3 cellular contexts compared by ENCODE assay signal in the genomic region with DNA sequence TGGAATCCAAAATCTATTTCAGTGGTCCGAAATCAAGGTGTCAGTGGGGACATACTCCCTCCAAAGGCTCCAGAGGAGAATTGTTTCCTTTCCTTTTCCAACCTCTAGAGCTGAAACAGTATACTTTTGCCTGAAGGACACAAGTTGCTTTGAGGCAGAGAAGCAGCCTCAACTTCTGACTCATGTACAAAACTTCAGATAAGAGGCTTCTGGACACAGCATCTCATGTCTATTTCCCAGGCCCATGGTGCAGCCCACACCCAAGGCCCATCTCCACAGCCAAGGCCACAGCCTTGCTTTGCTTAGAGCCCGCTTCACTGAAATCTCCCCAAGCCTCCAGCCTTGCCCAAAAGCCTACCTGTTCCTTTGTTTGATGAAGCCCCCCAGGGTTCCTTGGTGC.
TF ChIP-seq lines count a peak whose summit lies in the region.

No MANE protein-coding gene starts in this region.

TF ChIP-seq in IMR-90, 13 proteins besides CTCF, POLR2A, EP300 and RAD21:
- TF ChIP-seq CHD1 (IDR thresholded peaks at IDR 0.05; ENCODE audit: low read depth, low read length) (no peak), RCOR1 (IDR thresholded peaks at IDR 0.05; ENCODE audit: insufficient replicate concordance, low read length) (no peak), MAFK (IDR thresholded peaks at IDR 0.05; ENCODE audit: low read depth, low read length) (no peak), FOS (IDR thresholded peaks at IDR 0.05; ENCODE audit: low read depth, low read length) (no peak), CEBPB (IDR thresholded peaks at IDR 0.05; ENCODE audit: low read depth, low read length) (no peak), MXI1 (IDR thresholded peaks at IDR 0.05; ENCODE audit: borderline replicate concordance, low read depth, low read length) (no peak), MAZ (IDR thresholded peaks at IDR 0.05; ENCODE audit: borderline replicate concordance, low read depth, low read length) (no peak), RFX5 (IDR thresholded peaks at IDR 0.05; ENCODE audit: low read depth, low read length) (no peak), SMC3 (IDR thresholded peaks at IDR 0.05; ENCODE audit: low read depth, low read length) (no peak), USF2 (IDR thresholded peaks at IDR 0.05; ENCODE audit: low read depth, low read length) (no peak), BHLHE40 (IDR thresholded peaks at IDR 0.05; ENCODE audit: low read depth, low read length) (no peak)

TF ChIP-seq in K562, 482 proteins besides CTCF, POLR2A, EP300 and RAD21:
- TF ChIP-seq FOSL1 (tag; conservative IDR thresholded peaks at IDR 0.05) (peak; percentile 79), JUND (IDR thresholded peaks at IDR 0.05; ENCODE audit: borderline replicate concordance, low read depth, low read length) (peak; percentile 68), JUND (tag; IDR thresholded peaks at IDR 0.05; ENCODE audit: borderline replicate concordance, low read depth, low read length) (peak; percentile 60; the same call in 2 of the 3 replicates), NEUROD1 (IDR thresholded peaks at IDR 0.05; ENCODE audit: borderline replicate concordance, low read depth, low read length, partially characterized antibody) (peak; percentile 11), PHF8 (IDR thresholded peaks at IDR 0.05; ENCODE audit: borderline replicate concordance, low read length) (no peak), CC2D1A (IDR thresholded peaks at IDR 0.05) (no peak)

TF ChIP-seq in GM23338, 12 proteins besides CTCF, POLR2A, EP300 and RAD21:
- TF ChIP-seq NANOG (IDR thresholded peaks at IDR 0.05; ENCODE audit: borderline replicate concordance) (no peak), JUNB (IDR thresholded peaks at IDR 0.05; ENCODE audit: unreplicated experiment) (no peak), CREB1 (CRISPR knock-in tag; IDR thresholded peaks at IDR 0.05; ENCODE audit: low read depth) (no peak), EZH2 (IDR thresholded peaks at IDR 0.05; ENCODE audit: low read depth, unreplicated experiment) (no peak), EZH2phosphoT487 (IDR thresholded peaks at IDR 0.05; ENCODE audit: unreplicated experiment) (no peak), ZNF331 (CRISPR knock-in tag; IDR thresholded peaks at IDR 0.05; ENCODE audit: low read depth) (no peak), ZNF114 (CRISPR knock-in tag; IDR thresholded peaks at IDR 0.05) (no peak), STAT1 (IDR thresholded peaks at IDR 0.05; ENCODE audit: unreplicated experiment) (no peak), POLR2AphosphoS5 (IDR thresholded peaks at IDR 0.05; ENCODE audit: low read depth) (no peak), REST (IDR thresholded peaks at IDR 0.05; ENCODE audit: unreplicated experiment) (no peak), ETS1 (IDR thresholded peaks at IDR 0.05) (no peak)
- TF ChIP-seq, protein P1, sequence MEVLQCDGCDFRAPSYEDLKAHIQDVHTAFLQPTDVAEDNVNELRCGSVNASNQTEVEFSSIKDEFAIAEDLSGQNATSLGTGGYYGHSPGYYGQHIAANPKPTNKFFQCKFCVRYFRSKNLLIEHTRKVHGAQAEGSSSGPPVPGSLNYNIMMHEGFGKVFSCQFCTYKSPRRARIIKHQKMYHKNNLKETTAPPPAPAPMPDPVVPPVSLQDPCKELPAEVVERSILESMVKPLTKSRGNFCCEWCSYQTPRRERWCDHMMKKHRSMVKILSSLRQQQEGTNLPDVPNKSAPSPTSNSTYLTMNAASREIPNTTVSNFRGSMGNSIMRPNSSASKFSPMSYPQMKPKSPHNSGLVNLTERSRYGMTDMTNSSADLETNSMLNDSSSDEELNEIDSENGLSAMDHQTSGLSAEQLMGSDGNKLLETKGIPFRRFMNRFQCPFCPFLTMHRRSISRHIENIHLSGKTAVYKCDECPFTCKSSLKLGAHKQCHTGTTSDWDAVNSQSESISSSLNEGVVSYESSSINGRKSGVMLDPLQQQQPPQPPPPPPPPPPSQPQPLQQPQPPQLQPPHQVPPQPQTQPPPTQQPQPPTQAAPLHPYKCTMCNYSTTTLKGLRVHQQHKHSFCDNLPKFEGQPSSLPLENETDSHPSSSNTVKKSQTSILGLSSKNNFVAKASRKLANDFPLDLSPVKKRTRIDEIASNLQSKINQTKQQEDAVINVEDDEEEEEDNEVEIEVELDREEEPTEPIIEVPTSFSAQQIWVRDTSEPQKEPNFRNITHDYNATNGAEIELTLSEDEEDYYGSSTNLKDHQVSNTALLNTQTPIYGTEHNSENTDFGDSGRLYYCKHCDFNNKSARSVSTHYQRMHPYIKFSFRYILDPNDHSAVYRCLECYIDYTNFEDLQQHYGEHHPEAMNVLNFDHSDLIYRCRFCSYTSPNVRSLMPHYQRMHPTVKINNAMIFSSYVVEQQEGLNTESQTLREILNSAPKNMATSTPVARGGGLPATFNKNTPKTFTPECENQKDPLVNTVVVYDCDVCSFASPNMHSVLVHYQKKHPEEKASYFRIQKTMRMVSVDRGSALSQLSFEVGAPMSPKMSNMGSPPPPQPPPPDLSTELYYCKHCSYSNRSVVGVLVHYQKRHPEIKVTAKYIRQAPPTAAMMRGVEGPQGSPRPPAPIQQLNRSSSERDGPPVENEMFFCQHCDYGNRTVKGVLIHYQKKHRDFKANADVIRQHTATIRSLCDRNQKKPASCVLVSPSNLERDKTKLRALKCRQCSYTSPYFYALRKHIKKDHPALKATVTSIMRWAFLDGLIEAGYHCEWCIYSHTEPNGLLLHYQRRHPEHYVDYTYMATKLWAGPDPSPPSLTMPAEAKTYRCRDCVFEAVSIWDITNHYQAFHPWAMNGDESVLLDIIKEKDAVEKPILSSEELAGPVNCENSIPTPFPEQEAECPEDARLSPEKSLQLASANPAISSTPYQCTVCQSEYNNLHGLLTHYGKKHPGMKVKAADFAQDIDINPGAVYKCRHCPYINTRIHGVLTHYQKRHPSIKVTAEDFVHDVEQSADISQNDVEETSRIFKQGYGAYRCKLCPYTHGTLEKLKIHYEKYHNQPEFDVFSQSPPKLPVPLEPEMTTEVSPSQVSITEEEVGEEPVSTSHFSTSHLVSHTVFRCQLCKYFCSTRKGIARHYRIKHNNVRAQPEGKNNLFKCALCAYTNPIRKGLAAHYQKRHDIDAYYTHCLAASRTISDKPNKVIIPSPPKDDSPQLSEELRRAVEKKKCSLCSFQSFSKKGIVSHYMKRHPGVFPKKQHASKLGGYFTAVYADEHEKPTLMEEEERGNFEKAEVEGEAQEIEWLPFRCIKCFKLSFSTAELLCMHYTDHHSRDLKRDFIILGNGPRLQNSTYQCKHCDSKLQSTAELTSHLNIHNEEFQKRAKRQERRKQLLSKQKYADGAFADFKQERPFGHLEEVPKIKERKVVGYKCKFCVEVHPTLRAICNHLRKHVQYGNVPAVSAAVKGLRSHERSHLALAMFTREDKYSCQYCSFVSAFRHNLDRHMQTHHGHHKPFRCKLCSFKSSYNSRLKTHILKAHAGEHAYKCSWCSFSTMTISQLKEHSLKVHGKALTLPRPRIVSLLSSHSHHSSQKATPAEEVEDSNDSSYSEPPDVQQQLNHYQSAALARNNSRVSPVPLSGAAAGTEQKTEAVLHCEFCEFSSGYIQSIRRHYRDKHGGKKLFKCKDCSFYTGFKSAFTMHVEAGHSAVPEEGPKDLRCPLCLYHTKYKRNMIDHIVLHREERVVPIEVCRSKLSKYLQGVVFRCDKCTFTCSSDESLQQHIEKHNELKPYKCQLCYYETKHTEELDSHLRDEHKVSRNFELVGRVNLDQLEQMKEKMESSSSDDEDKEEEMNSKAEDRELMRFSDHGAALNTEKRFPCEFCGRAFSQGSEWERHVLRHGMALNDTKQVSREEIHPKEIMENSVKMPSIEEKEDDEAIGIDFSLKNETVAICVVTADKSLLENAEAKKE (CRISPR knock-in tag; IDR thresholded peaks at IDR 0.05), result no peak
TF ChIP-seq in GM23338: peak in this region for 0.
